1 cellular context compared by ENCODE assay signal in the genomic region with DNA sequence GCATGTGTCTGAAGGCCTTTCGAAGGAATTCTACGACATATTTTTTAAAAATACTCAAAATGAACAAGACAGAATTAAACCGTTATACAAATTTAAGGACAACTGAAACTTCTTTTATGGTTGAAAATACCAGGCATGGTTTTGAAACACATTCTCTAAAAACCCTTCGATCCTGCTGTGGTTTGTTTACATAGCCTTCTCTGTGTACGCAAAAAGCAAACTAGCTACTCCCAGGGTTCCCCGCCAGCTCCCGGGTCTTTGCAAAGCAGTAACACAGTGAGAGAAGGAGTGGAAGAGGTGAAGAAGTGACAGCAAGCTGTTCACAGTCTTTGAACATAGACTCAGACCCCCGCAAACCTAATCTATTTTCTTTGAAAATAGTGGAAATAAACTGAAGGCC.
TF ChIP-seq lines count a peak whose summit lies in the region.

No MANE protein-coding gene starts in this region.

TF ChIP-seq in HCT116, 20 proteins besides CTCF, POLR2A, EP300 and RAD21:
- TF ChIP-seq, protein P1, sequence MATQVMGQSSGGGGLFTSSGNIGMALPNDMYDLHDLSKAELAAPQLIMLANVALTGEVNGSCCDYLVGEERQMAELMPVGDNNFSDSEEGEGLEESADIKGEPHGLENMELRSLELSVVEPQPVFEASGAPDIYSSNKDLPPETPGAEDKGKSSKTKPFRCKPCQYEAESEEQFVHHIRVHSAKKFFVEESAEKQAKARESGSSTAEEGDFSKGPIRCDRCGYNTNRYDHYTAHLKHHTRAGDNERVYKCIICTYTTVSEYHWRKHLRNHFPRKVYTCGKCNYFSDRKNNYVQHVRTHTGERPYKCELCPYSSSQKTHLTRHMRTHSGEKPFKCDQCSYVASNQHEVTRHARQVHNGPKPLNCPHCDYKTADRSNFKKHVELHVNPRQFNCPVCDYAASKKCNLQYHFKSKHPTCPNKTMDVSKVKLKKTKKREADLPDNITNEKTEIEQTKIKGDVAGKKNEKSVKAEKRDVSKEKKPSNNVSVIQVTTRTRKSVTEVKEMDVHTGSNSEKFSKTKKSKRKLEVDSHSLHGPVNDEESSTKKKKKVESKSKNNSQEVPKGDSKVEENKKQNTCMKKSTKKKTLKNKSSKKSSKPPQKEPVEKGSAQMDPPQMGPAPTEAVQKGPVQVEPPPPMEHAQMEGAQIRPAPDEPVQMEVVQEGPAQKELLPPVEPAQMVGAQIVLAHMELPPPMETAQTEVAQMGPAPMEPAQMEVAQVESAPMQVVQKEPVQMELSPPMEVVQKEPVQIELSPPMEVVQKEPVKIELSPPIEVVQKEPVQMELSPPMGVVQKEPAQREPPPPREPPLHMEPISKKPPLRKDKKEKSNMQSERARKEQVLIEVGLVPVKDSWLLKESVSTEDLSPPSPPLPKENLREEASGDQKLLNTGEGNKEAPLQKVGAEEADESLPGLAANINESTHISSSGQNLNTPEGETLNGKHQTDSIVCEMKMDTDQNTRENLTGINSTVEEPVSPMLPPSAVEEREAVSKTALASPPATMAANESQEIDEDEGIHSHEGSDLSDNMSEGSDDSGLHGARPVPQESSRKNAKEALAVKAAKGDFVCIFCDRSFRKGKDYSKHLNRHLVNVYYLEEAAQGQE (IDR thresholded peaks at IDR 0.05; ENCODE audit: low read depth) = no peak
- TF ChIP-seq SIN3A (IDR thresholded peaks at IDR 0.05; ENCODE audit: low read depth) = no peak
- no peak for TF ChIP-seq SRF (IDR thresholded peaks at IDR 0.05; ENCODE audit: low read depth)
- TF ChIP-seq, protein P2, sequence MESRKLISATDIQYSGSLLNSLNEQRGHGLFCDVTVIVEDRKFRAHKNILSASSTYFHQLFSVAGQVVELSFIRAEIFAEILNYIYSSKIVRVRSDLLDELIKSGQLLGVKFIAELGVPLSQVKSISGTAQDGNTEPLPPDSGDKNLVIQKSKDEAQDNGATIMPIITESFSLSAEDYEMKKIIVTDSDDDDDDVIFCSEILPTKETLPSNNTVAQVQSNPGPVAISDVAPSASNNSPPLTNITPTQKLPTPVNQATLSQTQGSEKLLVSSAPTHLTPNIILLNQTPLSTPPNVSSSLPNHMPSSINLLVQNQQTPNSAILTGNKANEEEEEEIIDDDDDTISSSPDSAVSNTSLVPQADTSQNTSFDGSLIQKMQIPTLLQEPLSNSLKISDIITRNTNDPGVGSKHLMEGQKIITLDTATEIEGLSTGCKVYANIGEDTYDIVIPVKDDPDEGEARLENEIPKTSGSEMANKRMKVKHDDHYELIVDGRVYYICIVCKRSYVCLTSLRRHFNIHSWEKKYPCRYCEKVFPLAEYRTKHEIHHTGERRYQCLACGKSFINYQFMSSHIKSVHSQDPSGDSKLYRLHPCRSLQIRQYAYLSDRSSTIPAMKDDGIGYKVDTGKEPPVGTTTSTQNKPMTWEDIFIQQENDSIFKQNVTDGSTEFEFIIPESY (IDR thresholded peaks at IDR 0.05; ENCODE audit: extremely low read depth, insufficient replicate concordance, low read length) = no peak
